ENCODE assay signal across 8 cellular contexts in the genomic region with DNA sequence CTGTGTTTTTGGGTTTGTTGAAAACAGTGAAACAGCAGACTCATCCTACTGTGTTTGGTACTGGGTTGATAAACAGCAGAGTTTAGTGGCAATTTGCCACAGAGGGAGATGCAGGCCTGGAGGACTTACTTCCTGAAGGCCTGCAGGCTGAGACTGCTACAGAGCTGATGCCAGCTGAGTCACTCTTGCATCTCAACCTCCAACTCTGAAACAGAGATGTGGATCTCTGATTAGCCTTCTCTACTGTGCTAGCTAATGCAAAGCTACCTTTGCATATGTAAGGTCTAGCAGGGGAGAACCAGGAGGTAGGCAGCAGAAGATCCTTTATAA. TPM values are rescaled to one million over a fixed set of nuclear protein-coding genes. Genes with fewer than 3 reads are reported as not detected.
A peak's percentile ranks its signal among the peaks of the same experiment; 100 is the strongest.
DNase-seq lines count a peak whose midpoint lies in the region; ATAC-seq and TF ChIP-seq lines count a peak whose summit lies in the region.

No MANE protein-coding gene starts in this region.

- no peak overlapping the region for H3K27ac ChIP-seq in prostate gland
- H3K27ac ChIP-seq in suprapubic skin = no peak overlapping the region

- peak; percentile 22 for DNase-seq in stimulated activated CD4-positive, alpha-beta T cell treated with anti-CD3 and anti-CD28 coated beads, Interleukin-4, amount 100 ng/mL, for 24 hours
- DNase-seq in stimulated activated CD4-positive, alpha-beta T cell treated with anti-CD3 and anti-CD28 coated beads, Interleukin-4, amount 100 ng/mL, for 1 hour = no peak
- DNase-seq in RKO (ENCODE audit: low spot score) (peak; percentile 83), epithelial cell of proximal tubule (ENCODE audit: low read depth) (peak; percentile 63), prostate gland (ENCODE audit: low spot score) (peak; percentile 26), suprapubic skin (ENCODE audit: low spot score in 2 of 2) (no peak), NCI-H1105 (lab: John Stamatoyannopoulos, UW) (no peak)

- ATAC-seq in HG03442 (IDR thresholded peaks at IDR 0.05; ENCODE audit: unreplicated experiment) = no peak

- H3K4me1 ChIP-seq in prostate gland (replicated peaks) = no peaks in the 10 kb centered on the region
- peaks cover 6% of the 10 kb centered on the region for H3K4me1 ChIP-seq in suprapubic skin

- intact Hi-C loops in prostate gland (cut with DNase I) = no loop called here

- TF ChIP-seq CTCF in epithelial cell of proximal tubule (conservative IDR thresholded peaks at IDR 0.05; ENCODE audit: low read depth, low read length) = no peak
- no peak for TF ChIP-seq CTCF in prostate gland (IDR thresholded peaks at IDR 0.05)
- no peak for TF ChIP-seq CTCF in suprapubic skin (IDR thresholded peaks at IDR 0.05)

- H3K27me3 ChIP-seq in prostate gland (replicated peaks; ENCODE audit: insufficient read depth) = no peaks in the 10 kb centered on the region
- H3K27me3 ChIP-seq in suprapubic skin = no peaks in the 10 kb centered on the region

- no peak for TF ChIP-seq POLR2A in prostate gland (IDR thresholded peaks at IDR 0.05)
- TF ChIP-seq POLR2A in suprapubic skin (IDR thresholded peaks at IDR 0.05) = no peak

- H3K4me3 ChIP-seq in epithelial cell of proximal tubule (ENCODE audit: low read depth, low read length) (no peak overlapping the region), prostate gland (no peak overlapping the region), suprapubic skin (no peak overlapping the region)

- no peak for TF ChIP-seq EP300 in suprapubic skin (IDR thresholded peaks at IDR 0.05)

- H3K36me3 ChIP-seq in prostate gland (no peaks in the 10 kb centered on the region), suprapubic skin (no peaks in the 10 kb centered on the region)

- H3K9me3 ChIP-seq in prostate gland (no peaks in the 10 kb centered on the region), suprapubic skin (no peaks in the 10 kb centered on the region)

RNA-seq across cellular contexts. Expression of a gene that starts 14.3 kb away (rescaled TPM):
- 82.7 and 86.8 TPM in 2 replicates for total RNA-seq in epithelial cell of proximal tubule
- total RNA-seq in prostate gland = 10 to 100 TPM; 32.9 to 66.4 TPM
- total RNA-seq in suprapubic skin = 10 to 100 TPM; 26.6 to 70.0 (median 49.7) TPM

RNA-seq across cellular contexts. Expression of a gene that starts 20.6 kb away (rescaled TPM):
- total RNA-seq in epithelial cell of proximal tubule (27.2 and 42.1 TPM in 2 replicates), prostate gland (10 to 100 TPM; 82.6 to 89.0 TPM), suprapubic skin (100 to 1,000 TPM in 1 of 4 donors, 10 to 100 TPM in 3; 61.8 to 150 (median 80.1) TPM)

RNA-seq across cellular contexts. Expression of a gene that starts 56.3 kb away (rescaled TPM):
- total RNA-seq in epithelial cell of proximal tubule = 27.3 and 39.3 TPM in 2 replicates
- total RNA-seq in prostate gland = 10 to 100 TPM; 50.2 to 57.9 TPM
- total RNA-seq in suprapubic skin = 10 to 100 TPM; 37.0 to 81.8 (median 50.4) TPM

Comparison
In these comparisons a context has a peak if more than half of its experiments do, and no peak if none do; other contexts are left out.
1. DNase-seq: peak in stimulated activated CD4-positive, alpha-beta T cell treated with anti-CD3 and anti-CD28 coated beads, Interleukin-4, amount 100 ng/mL, for 24 hours (single experiment), RKO (single experiment), epithelial cell of proximal tubule (single experiment) and prostate gland (single experiment); none in stimulated activated CD4-positive, alpha-beta T cell treated with anti-CD3 and anti-CD28 coated beads, Interleukin-4, amount 100 ng/mL, for 1 hour (single experiment), suprapubic skin (0 of 2) and NCI-H1105 (single experiment).